8 cellular contexts compared by ENCODE assay signal in genomic region chr10:60943372-60944158, GRCh38. TPM values are rescaled to one million over a fixed set of nuclear protein-coding genes. Genes with fewer than 3 reads are reported as not detected.
DNase-seq lines count a peak whose midpoint lies in the region; ATAC-seq and TF ChIP-seq lines count a peak whose summit lies in the region.

No MANE protein-coding gene starts in this region.

- peaks cover 11% of the 10 kb centered on the region for H3K4me1 Mint-ChIP-seq in activated CD4-positive, alpha-beta memory T cell treated with anti-CD3 and anti-CD28 coated beads for 36 hours (ENCODE audit: low read depth)
- H3K4me1 Mint-ChIP-seq in mesothelial cell of epicardium, result peaks cover 37% of the 10 kb centered on the region

- WGBS in thyroid gland, 2 donors, result 0% methylated on average over 30 of the region's 60 CpGs; no CpG with 5 or more reads in 1 of the 2 donors

- TF ChIP-seq POLR2A in thyroid gland (IDR thresholded peaks at IDR 0.05), result no peak

- POLR2A ChIA-PET in activated CD4-positive, alpha-beta memory T cell treated with anti-CD3 and anti-CD28 coated beads for 36 hours (lab: Charles Lee), result interaction anchor here (0.5 kb wide), 1 partner anchor 128 kb away, joined by 3 read pairs; no protein-coding TSS in a partner anchor

- CTCF ChIA-PET in activated CD4-positive, alpha-beta memory T cell treated with anti-CD3 and anti-CD28 coated beads for 36 hours (lab: Charles Lee), result no interaction called here

- H3K4me1 ChIP-seq in thyroid gland, result peaks cover 0 to 11% of the 10 kb centered on the region in 2 donors

- no peak for TF ChIP-seq CTCF in GM06990 (IDR thresholded peaks at IDR 0.05; ENCODE audit: insufficient read depth, low read length, poor library complexity, severe bottlenecking)
- no peak for TF ChIP-seq CTCF in mesothelial cell of epicardium (IDR thresholded peaks at IDR 0.05; ENCODE audit: unreplicated experiment)
- no peak for TF ChIP-seq CTCF in thyroid gland (IDR thresholded peaks at IDR 0.05)

- no peaks in the 10 kb centered on the region for H3K9me3 ChIP-seq in thyroid gland

- H3K36me3 Mint-ChIP-seq in activated CD4-positive, alpha-beta memory T cell treated with anti-CD3 and anti-CD28 coated beads for 36 hours, result no peaks in the 10 kb centered on the region
- H3K36me3 Mint-ChIP-seq in mesothelial cell of epicardium, result peaks cover 12% of the 10 kb centered on the region

- intact Hi-C loops in activated CD4-positive, alpha-beta memory T cell treated with anti-CD3 and anti-CD28 coated beads for 36 hours (cut with micrococcal nuclease), result no loop called here
- intact Hi-C loops in thyroid gland (cut with DNase I), result loop anchor here (10.0 kb wide), 1 partner anchor 49 kb away; no protein-coding TSS in a partner anchor

- H3K9me3 Mint-ChIP-seq in activated CD4-positive, alpha-beta memory T cell treated with anti-CD3 and anti-CD28 coated beads for 36 hours, result no peaks in the 10 kb centered on the region
- no peaks in the 10 kb centered on the region for H3K9me3 Mint-ChIP-seq in mesothelial cell of epicardium

- no peaks in the 10 kb centered on the region for H3K36me3 ChIP-seq in GM06990 (ENCODE audit: control insufficient read depth, insufficient read depth, low read length)
- no peaks in the 10 kb centered on the region for H3K36me3 ChIP-seq in thyroid gland

- H3K27me3 ChIP-seq in GM06990 (replicated peaks; ENCODE audit: control insufficient read depth, insufficient read depth, low read length) (peaks cover 5% of the 10 kb centered on the region), thyroid gland (no peaks in the 10 kb centered on the region)

- H3K27me3 Mint-ChIP-seq in activated CD4-positive, alpha-beta memory T cell treated with anti-CD3 and anti-CD28 coated beads for 36 hours, result peaks cover 57% of the 10 kb centered on the region
- H3K27me3 Mint-ChIP-seq in mesothelial cell of epicardium (ENCODE audit: low read depth), result no peaks in the 10 kb centered on the region

- no peak overlapping the region for H3K27ac Mint-ChIP-seq in activated CD4-positive, alpha-beta memory T cell treated with anti-CD3 and anti-CD28 coated beads for 36 hours
- peak overlapping the region; percentile 98 for H3K27ac Mint-ChIP-seq in mesothelial cell of epicardium

- DNase-seq in GM06990 (ENCODE audit: extremely low read depth, insufficient read length), result peak; percentile 9
- DNase-seq in LHCN-M2 (ENCODE audit: low read depth), result peak; percentile 67
- DNase-seq in activated CD4-positive, alpha-beta memory T cell treated with anti-CD3 and anti-CD28 coated beads for 36 hours, result peak; percentile 23
- DNase-seq in mesothelial cell of epicardium (ENCODE audit: low spot score in 2 of 2, unreplicated experiment in 2 of 2), result peak; percentile 37 to 73
- DNase-seq in thyroid gland, result peak; percentile 62 to 71
- DNase-seq in NCI-H2107 treated with DMSO at 0.1 percent for 48 hours (lab: John Stamatoyannopoulos, UW; ENCODE audit: unreplicated experiment), result no peak

- H3K4me3 ChIP-seq in GM06990 (replicated peaks; ENCODE audit: low read depth, low read length) (peak overlapping the region; percentile 50), thyroid gland (replicated peaks in 1 of 3) (peak overlapping the region; percentile 47 to 94 (median 84))

- H3K4me3 Mint-ChIP-seq in activated CD4-positive, alpha-beta memory T cell treated with anti-CD3 and anti-CD28 coated beads for 36 hours, result peak overlapping the region; percentile 33
- peak overlapping the region; percentile 91 for H3K4me3 Mint-ChIP-seq in mesothelial cell of epicardium

- peak; percentile 34 for ATAC-seq in GM21786 (IDR thresholded peaks at IDR 0.05; ENCODE audit: unreplicated experiment)
- peak; percentile 58 for ATAC-seq in esophagus mucosa

- peak overlapping the region; percentile 76 to 97 (median 96) for H3K27ac ChIP-seq in thyroid gland

RNA-seq across cellular contexts. Expression of gene RHOBTB1, which starts 0.4 kb away (rescaled TPM):
- total RNA-seq in LHCN-M2 (2014; rRNA removed) (19.1 and 20.0 TPM in 2 replicates), esophagus mucosa (0.76 TPM), mesothelial cell of epicardium (50.3 to 52.5 TPM (median 51.2 TPM) in 3 replicates), thyroid gland (10 to 100 TPM in 2 of 4 donors, 1 to 10 TPM in 2; 6.8 to 10.5 (median 9.1) TPM)
- 25.1 TPM for polyA plus RNA-seq in LHCN-M2 (2012)
- not detected for total RNA-seq in activated CD4-positive, alpha-beta memory T cell treated with anti-CD3 and anti-CD28 coated beads for 36 hours
